Comparison of ENCODE assay signal across 21 cellular contexts in genomic region chr1:233379869-233380438, GRCh38.
DNase-seq lines count a peak whose midpoint lies in the region; ATAC-seq, FAIRE-seq and TF ChIP-seq lines count a peak whose summit lies in the region.
"Had no signal": no experiment of that assay in that cellular context is flagged by ENCODE, and none has a peak within 500 bp of the region (broad histone marks: within the 10 kb centered on the region; RNA-seq: fewer than 3 reads in every experiment).

No MANE protein-coding gene starts in this region.

- TF ChIP-seq CTCF in D721Med (IDR thresholded peaks at IDR 0.05; ENCODE audit: insufficient read depth, missing control alignments), result no peak

- FAIRE-seq in D721Med (lab: Jason Lieb, UNC), result no peak
- FAIRE-seq: colon, endothelial cell of umbilical vein, GM18507 had no signal

- ATAC-seq in GM19035 (IDR thresholded peaks at IDR 0.05; ENCODE audit: unreplicated experiment) (peak; percentile 73), HG02798 (IDR thresholded peaks at IDR 0.05; ENCODE audit: poor library complexity, unreplicated experiment) (peak; percentile 86), HG03565 (IDR thresholded peaks at IDR 0.05; ENCODE audit: unreplicated experiment) (peak; percentile 63), GM21528 (IDR thresholded peaks at IDR 0.05; ENCODE audit: low FRiP score, unreplicated experiment) (no peak)
- ATAC-seq: activated CD8-positive, alpha-beta memory T cell treated with anti-CD3 and anti-CD28 coated beads, Interleukin-2, amount 10 ng/mL, durations not matched to agents 7 days and 5 days; gastroesophageal sphincter; lower lobe of right lung; stimulated activated naive B cell treated with anti-CD40 and anti-IgM and Interleukin-4, amounts not matched to agents 10 μg/mL and 1 μg/mL and 100 μg/mL, for 72 hours had no signal

- peak; percentile 60 for DNase-seq in CD1c-positive myeloid dendritic cell (ENCODE audit: extremely low spot score)
- DNase-seq in NCI-H146 (lab: John Stamatoyannopoulos, UW), result no peak
- no peak for DNase-seq in D721Med (ENCODE audit: insufficient read length, low spot score)
- no peak for DNase-seq in stimulated activated CD4-positive, alpha-beta T cell treated with anti-CD3 and anti-CD28 coated beads, Interleukin-1b, Interleukin-23, amount 100 ng/mL, for 48 hours
- DNase-seq: activated CD8-positive, alpha-beta memory T cell treated with anti-CD3 and anti-CD28 coated beads, Interleukin-2, amount 10 ng/mL, durations not matched to agents 7 days and 5 days; activated gamma-delta T cell treated with Interleukin-2 at 50 U/mL for 16 hours; HCEC 1CT; IMR-90; lower lobe of right lung; NCI-H748 treated with DMSO at 0.1 percent for 48 hours; Peyer's patch; stimulated activated naive B cell treated with anti-CD40 and anti-IgM and Interleukin-4, amounts not matched to agents 10 μg/mL and 1 μg/mL and 100 μg/mL, for 72 hours; transverse colon had no signal
